27 cellular contexts compared by ENCODE assay signal in genomic region chr4:47534772-47535171, GRCh38.
"Had no signal": no experiment of that assay in that cellular context is flagged by ENCODE, and none has a peak within 500 bp of the region (broad histone marks: within the 10 kb centered on the region; RNA-seq: fewer than 3 reads in every experiment).

No MANE protein-coding gene starts in this region.

- H3K9me3 Mint-ChIP-seq: stimulated activated naive B cell treated with anti-CD40 and anti-IgM and Interleukin-4, amounts not matched to agents 10 μg/mL and 1 μg/mL and 100 μg/mL, for 72 hours had no signal

- H3K36me3 ChIP-seq: prostate gland had no signal

- H3K27ac Mint-ChIP-seq: stimulated activated naive B cell treated with anti-CD40 and anti-IgM and Interleukin-4, amounts not matched to agents 10 μg/mL and 1 μg/mL and 100 μg/mL, for 72 hours had no signal

- FAIRE-seq: islet of Langerhans, kidney, pancreas, urothelium cell line had no signal

- H3K4me3 ChIP-seq: left lung, lower lobe of right lung, pancreas, prostate gland, skin epidermis, suprapubic skin, thoracic aorta, tibial artery, upper lobe of right lung had no signal

- DNase-seq: hippocampal formation; kidney; left colon; left lung; lower lobe of right lung; mammary epithelial cell; mesenchymal stem cell; naive thymus-derived CD8-positive, alpha-beta T cell; pancreas; posterior cingulate gyrus; retina; right cardiac atrium; stimulated activated CD4-positive, alpha-beta T cell treated with anti-CD3 and anti-CD28 coated beads, Interleukin-12 subunit alpha, Interleukin-12 subunit beta, amount 100 ng/mL, for 4 hours; stimulated activated CD4-positive, alpha-beta T cell treated with anti-CD3 and anti-CD28 coated beads, Interleukin-2, amount 100 ng/mL, for 24 hours; stimulated activated CD4-positive, alpha-beta T cell treated with anti-CD3 and anti-CD28 coated beads, Interleukin-4, amount 100 ng/mL, for 1 hour; stimulated activated naive B cell treated with anti-CD40 and anti-IgM and Interleukin-4, amounts not matched to agents 10 μg/mL and 1 μg/mL and 100 μg/mL, for 72 hours; tibial artery; trophoblast cell; upper lobe of right lung had no signal

- ATAC-seq: left colon; left lung; lower lobe of right lung; naive thymus-derived CD8-positive, alpha-beta T cell; pancreas; right cardiac atrium; sciatic nerve; upper lobe of right lung had no signal

- H3K27me3 Mint-ChIP-seq: naive thymus-derived CD8-positive, alpha-beta T cell; stimulated activated naive B cell treated with anti-CD40 and anti-IgM and Interleukin-4, amounts not matched to agents 10 μg/mL and 1 μg/mL and 100 μg/mL, for 72 hours; stimulated activated naive CD8-positive, alpha-beta T cell treated with anti-CD3 and anti-CD28 coated beads, Interleukin-15, Interleukin-2, amounts not matched to agents 100 ng/mL and 50 ng/mL, for 24 hours had no signal

- H3K4me1 ChIP-seq: pancreas, prostate gland had no signal

- H3K9me3 ChIP-seq: left lung, lower lobe of right lung, pancreas, prostate gland, suprapubic skin, thoracic aorta, tibial artery, upper lobe of right lung had no signal

- H3K27me3 ChIP-seq: left lung, pancreas, suprapubic skin, tibial artery, upper lobe of right lung had no signal

- H3K4me3 Mint-ChIP-seq: naive thymus-derived CD8-positive, alpha-beta T cell; stimulated activated naive B cell treated with anti-CD40 and anti-IgM and Interleukin-4, amounts not matched to agents 10 μg/mL and 1 μg/mL and 100 μg/mL, for 72 hours had no signal

- H3K27ac ChIP-seq: left lung, lower lobe of right lung, pancreas, prostate gland, skin epidermis, suprapubic skin, thoracic aorta, tibial artery, upper lobe of right lung had no signal
